Comparison of ENCODE assay signal across 1 cellular context in genomic region chr10:44733743-44734488, GRCh38.
TF ChIP-seq lines count a peak whose summit lies in the region.

No MANE protein-coding gene starts in this region.

TF ChIP-seq in HepG2, 621 proteins besides CTCF, POLR2A, EP300 and RAD21 (continued from another document):
- no peak for TF ChIP-seq ZBTB26 (CRISPR knock-in tag; IDR thresholded peaks at IDR 0.05; ENCODE audit: borderline replicate concordance)
- TF ChIP-seq KLF12 (CRISPR knock-in tag; IDR thresholded peaks at IDR 0.05; ENCODE audit: borderline replicate concordance) = no peak
- TF ChIP-seq ZNF224 (CRISPR knock-in tag; IDR thresholded peaks at IDR 0.05) = no peak
- TF ChIP-seq ZNF569 (CRISPR knock-in tag; IDR thresholded peaks at IDR 0.05; ENCODE audit: borderline replicate concordance) = no peak
- TF ChIP-seq BATF2 (CRISPR knock-in tag; IDR thresholded peaks at IDR 0.05) = no peak
- no peak for TF ChIP-seq ZNF597 (CRISPR knock-in tag; IDR thresholded peaks at IDR 0.05)
- no peak for TF ChIP-seq ESRRA (CRISPR knock-in tag; IDR thresholded peaks at IDR 0.05; ENCODE audit: low read depth)
- no peak for TF ChIP-seq RXRA (CRISPR knock-in tag; IDR thresholded peaks at IDR 0.05)
- TF ChIP-seq CAMTA2 (CRISPR knock-in tag; IDR thresholded peaks at IDR 0.05; ENCODE audit: borderline replicate concordance) = no peak
- TF ChIP-seq TFAP4 (IDR thresholded peaks at IDR 0.05; ENCODE audit: borderline replicate concordance, low read depth) = no peak
